1 cellular context compared by ENCODE assay signal in the genomic region with DNA sequence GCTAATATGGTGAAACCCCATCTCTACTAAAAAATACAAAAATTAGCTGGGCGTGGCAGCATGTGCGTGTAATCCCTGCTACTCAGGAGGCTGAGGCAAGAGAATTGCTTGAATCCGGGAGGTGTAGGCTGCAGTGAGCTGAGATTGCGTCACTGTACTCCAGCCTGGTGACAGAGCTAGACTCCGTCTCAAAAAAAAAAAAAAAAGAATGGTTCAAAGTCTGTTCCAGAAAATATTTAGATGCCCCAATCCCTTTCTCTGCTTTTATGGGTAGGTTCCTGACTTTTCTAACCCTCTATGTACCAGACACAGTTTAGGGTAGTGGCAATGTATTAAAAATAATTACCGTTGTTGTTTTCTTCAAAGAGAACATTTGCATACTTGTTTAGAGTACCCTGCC.
TF ChIP-seq lines count a peak whose summit lies in the region.

No MANE protein-coding gene starts in this region.

TF ChIP-seq in HepG2, 621 proteins besides CTCF, POLR2A, EP300 and RAD21 (continued from another document and continues in another):
- TF ChIP-seq, protein P1, sequence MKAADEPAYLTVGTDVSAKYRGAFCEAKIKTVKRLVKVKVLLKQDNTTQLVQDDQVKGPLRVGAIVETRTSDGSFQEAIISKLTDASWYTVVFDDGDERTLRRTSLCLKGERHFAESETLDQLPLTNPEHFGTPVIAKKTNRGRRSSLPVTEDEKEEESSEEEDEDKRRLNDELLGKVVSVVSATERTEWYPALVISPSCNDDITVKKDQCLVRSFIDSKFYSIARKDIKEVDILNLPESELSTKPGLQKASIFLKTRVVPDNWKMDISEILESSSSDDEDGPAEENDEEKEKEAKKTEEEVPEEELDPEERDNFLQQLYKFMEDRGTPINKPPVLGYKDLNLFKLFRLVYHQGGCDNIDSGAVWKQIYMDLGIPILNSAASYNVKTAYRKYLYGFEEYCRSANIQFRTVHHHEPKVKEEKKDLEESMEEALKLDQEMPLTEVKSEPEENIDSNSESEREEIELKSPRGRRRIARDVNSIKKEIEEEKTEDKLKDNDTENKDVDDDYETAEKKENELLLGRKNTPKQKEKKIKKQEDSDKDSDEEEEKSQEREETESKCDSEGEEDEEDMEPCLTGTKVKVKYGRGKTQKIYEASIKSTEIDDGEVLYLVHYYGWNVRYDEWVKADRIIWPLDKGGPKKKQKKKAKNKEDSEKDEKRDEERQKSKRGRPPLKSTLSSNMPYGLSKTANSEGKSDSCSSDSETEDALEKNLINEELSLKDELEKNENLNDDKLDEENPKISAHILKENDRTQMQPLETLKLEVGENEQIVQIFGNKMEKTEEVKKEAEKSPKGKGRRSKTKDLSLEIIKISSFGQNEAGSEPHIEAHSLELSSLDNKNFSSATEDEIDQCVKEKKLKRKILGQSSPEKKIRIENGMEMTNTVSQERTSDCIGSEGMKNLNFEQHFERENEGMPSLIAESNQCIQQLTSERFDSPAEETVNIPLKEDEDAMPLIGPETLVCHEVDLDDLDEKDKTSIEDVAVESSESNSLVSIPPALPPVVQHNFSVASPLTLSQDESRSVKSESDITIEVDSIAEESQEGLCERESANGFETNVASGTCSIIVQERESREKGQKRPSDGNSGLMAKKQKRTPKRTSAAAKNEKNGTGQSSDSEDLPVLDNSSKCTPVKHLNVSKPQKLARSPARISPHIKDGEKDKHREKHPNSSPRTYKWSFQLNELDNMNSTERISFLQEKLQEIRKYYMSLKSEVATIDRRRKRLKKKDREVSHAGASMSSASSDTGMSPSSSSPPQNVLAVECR (CRISPR knock-in tag; IDR thresholded peaks at IDR 0.05; ENCODE audit: borderline replicate concordance), result no peak; the same call in 1 of the 2 replicates
- TF ChIP-seq, protein P2, sequence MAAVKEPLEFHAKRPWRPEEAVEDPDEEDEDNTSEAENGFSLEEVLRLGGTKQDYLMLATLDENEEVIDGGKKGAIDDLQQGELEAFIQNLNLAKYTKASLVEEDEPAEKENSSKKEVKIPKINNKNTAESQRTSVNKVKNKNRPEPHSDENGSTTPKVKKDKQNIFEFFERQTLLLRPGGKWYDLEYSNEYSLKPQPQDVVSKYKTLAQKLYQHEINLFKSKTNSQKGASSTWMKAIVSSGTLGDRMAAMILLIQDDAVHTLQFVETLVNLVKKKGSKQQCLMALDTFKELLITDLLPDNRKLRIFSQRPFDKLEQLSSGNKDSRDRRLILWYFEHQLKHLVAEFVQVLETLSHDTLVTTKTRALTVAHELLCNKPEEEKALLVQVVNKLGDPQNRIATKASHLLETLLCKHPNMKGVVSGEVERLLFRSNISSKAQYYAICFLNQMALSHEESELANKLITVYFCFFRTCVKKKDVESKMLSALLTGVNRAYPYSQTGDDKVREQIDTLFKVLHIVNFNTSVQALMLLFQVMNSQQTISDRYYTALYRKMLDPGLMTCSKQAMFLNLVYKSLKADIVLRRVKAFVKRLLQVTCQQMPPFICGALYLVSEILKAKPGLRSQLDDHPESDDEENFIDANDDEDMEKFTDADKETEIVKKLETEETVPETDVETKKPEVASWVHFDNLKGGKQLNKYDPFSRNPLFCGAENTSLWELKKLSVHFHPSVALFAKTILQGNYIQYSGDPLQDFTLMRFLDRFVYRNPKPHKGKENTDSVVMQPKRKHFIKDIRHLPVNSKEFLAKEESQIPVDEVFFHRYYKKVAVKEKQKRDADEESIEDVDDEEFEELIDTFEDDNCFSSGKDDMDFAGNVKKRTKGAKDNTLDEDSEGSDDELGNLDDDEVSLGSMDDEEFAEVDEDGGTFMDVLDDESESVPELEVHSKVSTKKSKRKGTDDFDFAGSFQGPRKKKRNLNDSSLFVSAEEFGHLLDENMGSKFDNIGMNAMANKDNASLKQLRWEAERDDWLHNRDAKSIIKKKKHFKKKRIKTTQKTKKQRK (IDR thresholded peaks at IDR 0.05; ENCODE audit: low read length), result no peak
- TF ChIP-seq FOXJ3 (CRISPR knock-in tag; IDR thresholded peaks at IDR 0.05; ENCODE audit: borderline replicate concordance) (peak; percentile 65; the same call in 1 of the 2 replicates), ARNT2 (CRISPR knock-in tag; IDR thresholded peaks at IDR 0.05; ENCODE audit: low read depth) (no peak), ZNF251 (CRISPR knock-in tag; IDR thresholded peaks at IDR 0.05) (no peak), PAWR (CRISPR knock-in tag; IDR thresholded peaks at IDR 0.05; ENCODE audit: borderline replicate concordance) (no peak), SIX4 (CRISPR knock-in tag; IDR thresholded peaks at IDR 0.05) (no peak), ZNF839 (CRISPR knock-in tag; IDR thresholded peaks at IDR 0.05; ENCODE audit: borderline replicate concordance) (no peak), SAFB2 (CRISPR knock-in tag; IDR thresholded peaks at IDR 0.05; ENCODE audit: borderline replicate concordance, low read depth) (no peak), ZZZ3 (CRISPR knock-in tag; IDR thresholded peaks at IDR 0.05; ENCODE audit: borderline replicate concordance) (no peak), SRSF1 (optimal IDR thresholded peaks at IDR 0.05; ENCODE audit: low read depth, low read length) (no peak), ZNF138 (CRISPR knock-in tag; IDR thresholded peaks at IDR 0.05; ENCODE audit: low read depth) (no peak), ZNF30 (CRISPR knock-in tag; IDR thresholded peaks at IDR 0.05) (no peak), ZNF883 (CRISPR knock-in tag; IDR thresholded peaks at IDR 0.05; ENCODE audit: not compliant biosample characterization) (no peak), ZMYM4 (CRISPR knock-in tag; IDR thresholded peaks at IDR 0.05) (peak; percentile 83), MBNL3 (CRISPR knock-in tag; conservative IDR thresholded peaks at IDR 0.05) (no peak), ZNF160 (CRISPR knock-in tag; IDR thresholded peaks at IDR 0.05) (no peak), SPEN (CRISPR knock-in tag; IDR thresholded peaks at IDR 0.05; ENCODE audit: low read depth) (no peak), ZNF510 (CRISPR knock-in tag; IDR thresholded peaks at IDR 0.05; ENCODE audit: low read depth) (peak; percentile 69; the same call in 1 of the 2 replicates), PRPF4 (IDR thresholded peaks at IDR 0.05; ENCODE audit: low read depth, low read length, poor library complexity, severe bottlenecking) (no peak), BCL6 (CRISPR knock-in tag; IDR thresholded peaks at IDR 0.05) (peak; percentile 24; the same call in 1 of the 2 replicates), NR3C1 (CRISPR knock-in tag; IDR thresholded peaks at IDR 0.05) (no peak), ZNF136 (CRISPR knock-in tag; IDR thresholded peaks at IDR 0.05; ENCODE audit: low read depth) (no peak), ETV6 (CRISPR knock-in tag; conservative IDR thresholded peaks at IDR 0.05) (no peak), KLF9 (CRISPR knock-in tag; IDR thresholded peaks at IDR 0.05; ENCODE audit: low read depth) (no peak), REL (CRISPR knock-in tag; conservative IDR thresholded peaks at IDR 0.05) (no peak), DMAP1 (CRISPR knock-in tag; IDR thresholded peaks at IDR 0.05) (no peak), EED (CRISPR knock-in tag; IDR thresholded peaks at IDR 0.05) (no peak), HDAC6 (IDR thresholded peaks at IDR 0.05; ENCODE audit: low read depth, low read length) (no peak), DPF2 (CRISPR knock-in tag; IDR thresholded peaks at IDR 0.05; ENCODE audit: borderline replicate concordance, low read depth) (no peak)
- TF ChIP-seq, protein P3, sequence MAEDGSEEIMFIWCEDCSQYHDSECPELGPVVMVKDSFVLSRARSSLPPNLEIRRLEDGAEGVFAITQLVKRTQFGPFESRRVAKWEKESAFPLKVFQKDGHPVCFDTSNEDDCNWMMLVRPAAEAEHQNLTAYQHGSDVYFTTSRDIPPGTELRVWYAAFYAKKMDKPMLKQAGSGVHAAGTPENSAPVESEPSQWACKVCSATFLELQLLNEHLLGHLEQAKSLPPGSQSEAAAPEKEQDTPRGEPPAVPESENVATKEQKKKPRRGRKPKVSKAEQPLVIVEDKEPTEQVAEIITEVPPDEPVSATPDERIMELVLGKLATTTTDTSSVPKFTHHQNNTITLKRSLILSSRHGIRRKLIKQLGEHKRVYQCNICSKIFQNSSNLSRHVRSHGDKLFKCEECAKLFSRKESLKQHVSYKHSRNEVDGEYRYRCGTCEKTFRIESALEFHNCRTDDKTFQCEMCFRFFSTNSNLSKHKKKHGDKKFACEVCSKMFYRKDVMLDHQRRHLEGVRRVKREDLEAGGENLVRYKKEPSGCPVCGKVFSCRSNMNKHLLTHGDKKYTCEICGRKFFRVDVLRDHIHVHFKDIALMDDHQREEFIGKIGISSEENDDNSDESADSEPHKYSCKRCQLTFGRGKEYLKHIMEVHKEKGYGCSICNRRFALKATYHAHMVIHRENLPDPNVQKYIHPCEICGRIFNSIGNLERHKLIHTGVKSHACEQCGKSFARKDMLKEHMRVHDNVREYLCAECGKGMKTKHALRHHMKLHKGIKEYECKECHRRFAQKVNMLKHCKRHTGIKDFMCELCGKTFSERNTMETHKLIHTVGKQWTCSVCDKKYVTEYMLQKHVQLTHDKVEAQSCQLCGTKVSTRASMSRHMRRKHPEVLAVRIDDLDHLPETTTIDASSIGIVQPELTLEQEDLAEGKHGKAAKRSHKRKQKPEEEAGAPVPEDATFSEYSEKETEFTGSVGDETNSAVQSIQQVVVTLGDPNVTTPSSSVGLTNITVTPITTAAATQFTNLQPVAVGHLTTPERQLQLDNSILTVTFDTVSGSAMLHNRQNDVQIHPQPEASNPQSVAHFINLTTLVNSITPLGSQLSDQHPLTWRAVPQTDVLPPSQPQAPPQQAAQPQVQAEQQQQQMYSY (CRISPR knock-in tag; IDR thresholded peaks at IDR 0.05), result 0 out of 2 replicates have a peak, but pooled peaks have one; percentile 35
- TF ChIP-seq, protein P4, sequence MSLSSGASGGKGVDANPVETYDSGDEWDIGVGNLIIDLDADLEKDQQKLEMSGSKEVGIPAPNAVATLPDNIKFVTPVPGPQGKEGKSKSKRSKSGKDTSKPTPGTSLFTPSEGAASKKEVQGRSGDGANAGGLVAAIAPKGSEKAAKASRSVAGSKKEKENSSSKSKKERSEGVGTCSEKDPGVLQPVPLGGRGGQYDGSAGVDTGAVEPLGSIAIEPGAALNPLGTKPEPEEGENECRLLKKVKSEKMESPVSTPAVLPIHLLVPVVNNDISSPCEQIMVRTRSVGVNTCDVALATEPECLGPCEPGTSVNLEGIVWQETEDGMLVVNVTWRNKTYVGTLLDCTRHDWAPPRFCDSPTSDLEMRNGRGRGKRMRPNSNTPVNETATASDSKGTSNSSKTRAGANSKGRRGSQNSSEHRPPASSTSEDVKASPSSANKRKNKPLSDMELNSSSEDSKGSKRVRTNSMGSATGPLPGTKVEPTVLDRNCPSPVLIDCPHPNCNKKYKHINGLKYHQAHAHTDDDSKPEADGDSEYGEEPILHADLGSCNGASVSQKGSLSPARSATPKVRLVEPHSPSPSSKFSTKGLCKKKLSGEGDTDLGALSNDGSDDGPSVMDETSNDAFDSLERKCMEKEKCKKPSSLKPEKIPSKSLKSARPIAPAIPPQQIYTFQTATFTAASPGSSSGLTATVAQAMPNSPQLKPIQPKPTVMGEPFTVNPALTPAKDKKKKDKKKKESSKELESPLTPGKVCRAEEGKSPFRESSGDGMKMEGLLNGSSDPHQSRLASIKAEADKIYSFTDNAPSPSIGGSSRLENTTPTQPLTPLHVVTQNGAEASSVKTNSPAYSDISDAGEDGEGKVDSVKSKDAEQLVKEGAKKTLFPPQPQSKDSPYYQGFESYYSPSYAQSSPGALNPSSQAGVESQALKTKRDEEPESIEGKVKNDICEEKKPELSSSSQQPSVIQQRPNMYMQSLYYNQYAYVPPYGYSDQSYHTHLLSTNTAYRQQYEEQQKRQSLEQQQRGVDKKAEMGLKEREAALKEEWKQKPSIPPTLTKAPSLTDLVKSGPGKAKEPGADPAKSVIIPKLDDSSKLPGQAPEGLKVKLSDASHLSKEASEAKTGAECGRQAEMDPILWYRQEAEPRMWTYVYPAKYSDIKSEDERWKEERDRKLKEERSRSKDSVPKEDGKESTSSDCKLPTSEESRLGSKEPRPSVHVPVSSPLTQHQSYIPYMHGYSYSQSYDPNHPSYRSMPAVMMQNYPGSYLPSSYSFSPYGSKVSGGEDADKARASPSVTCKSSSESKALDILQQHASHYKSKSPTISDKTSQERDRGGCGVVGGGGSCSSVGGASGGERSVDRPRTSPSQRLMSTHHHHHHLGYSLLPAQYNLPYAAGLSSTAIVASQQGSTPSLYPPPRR (CRISPR knock-in tag; IDR thresholded peaks at IDR 0.05; ENCODE audit: borderline replicate concordance), result no peak
- TF ChIP-seq, protein P5, sequence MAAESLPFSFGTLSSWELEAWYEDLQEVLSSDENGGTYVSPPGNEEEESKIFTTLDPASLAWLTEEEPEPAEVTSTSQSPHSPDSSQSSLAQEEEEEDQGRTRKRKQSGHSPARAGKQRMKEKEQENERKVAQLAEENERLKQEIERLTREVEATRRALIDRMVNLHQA (CRISPR knock-in tag; IDR thresholded peaks at IDR 0.05), result no peak
- TF ChIP-seq, protein P6, sequence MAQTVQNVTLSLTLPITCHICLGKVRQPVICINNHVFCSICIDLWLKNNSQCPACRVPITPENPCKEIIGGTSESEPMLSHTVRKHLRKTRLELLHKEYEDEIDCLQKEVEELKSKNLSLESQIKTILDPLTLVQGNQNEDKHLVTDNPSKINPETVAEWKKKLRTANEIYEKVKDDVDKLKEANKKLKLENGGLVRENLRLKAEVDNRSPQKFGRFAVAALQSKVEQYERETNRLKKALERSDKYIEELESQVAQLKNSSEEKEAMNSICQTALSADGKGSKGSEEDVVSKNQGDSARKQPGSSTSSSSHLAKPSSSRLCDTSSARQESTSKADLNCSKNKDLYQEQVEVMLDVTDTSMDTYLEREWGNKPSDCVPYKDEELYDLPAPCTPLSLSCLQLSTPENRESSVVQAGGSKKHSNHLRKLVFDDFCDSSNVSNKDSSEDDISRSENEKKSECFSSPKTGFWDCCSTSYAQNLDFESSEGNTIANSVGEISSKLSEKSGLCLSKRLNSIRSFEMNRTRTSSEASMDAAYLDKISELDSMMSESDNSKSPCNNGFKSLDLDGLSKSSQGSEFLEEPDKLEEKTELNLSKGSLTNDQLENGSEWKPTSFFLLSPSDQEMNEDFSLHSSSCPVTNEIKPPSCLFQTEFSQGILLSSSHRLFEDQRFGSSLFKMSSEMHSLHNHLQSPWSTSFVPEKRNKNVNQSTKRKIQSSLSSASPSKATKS (CRISPR knock-in tag; IDR thresholded peaks at IDR 0.05), result no peak
- TF ChIP-seq, protein P7, sequence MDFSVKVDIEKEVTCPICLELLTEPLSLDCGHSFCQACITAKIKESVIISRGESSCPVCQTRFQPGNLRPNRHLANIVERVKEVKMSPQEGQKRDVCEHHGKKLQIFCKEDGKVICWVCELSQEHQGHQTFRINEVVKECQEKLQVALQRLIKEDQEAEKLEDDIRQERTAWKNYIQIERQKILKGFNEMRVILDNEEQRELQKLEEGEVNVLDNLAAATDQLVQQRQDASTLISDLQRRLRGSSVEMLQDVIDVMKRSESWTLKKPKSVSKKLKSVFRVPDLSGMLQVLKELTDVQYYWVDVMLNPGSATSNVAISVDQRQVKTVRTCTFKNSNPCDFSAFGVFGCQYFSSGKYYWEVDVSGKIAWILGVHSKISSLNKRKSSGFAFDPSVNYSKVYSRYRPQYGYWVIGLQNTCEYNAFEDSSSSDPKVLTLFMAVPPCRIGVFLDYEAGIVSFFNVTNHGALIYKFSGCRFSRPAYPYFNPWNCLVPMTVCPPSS (IDR thresholded peaks at IDR 0.05), result no peak
- TF ChIP-seq, protein P8, sequence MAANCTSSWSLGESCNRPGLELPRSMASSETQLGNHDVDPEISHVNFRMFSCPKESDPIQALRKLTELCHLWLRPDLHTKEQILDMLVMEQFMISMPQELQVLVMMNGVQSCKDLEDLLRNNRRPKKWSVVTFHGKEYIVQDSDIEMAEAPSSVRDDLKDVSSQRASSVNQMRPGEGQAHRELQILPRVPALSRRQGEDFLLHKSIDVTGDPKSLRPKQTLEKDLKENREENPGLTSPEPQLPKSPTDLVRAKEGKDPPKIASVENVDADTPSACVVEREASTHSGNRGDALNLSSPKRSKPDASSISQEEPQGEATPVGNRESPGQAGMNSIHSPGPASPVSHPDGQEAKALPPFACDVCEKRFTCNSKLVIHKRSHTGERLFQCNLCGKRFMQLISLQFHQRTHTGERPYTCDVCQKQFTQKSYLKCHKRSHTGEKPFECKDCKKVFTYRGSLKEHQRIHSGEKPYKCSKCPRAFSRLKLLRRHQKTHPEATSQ (CRISPR knock-in tag; IDR thresholded peaks at IDR 0.05; ENCODE audit: borderline replicate concordance), result 0 out of 2 replicates have a peak, but pooled peaks have one; percentile 39
